Comparison of ENCODE assay signal across 12 cellular contexts in the genomic region with DNA sequence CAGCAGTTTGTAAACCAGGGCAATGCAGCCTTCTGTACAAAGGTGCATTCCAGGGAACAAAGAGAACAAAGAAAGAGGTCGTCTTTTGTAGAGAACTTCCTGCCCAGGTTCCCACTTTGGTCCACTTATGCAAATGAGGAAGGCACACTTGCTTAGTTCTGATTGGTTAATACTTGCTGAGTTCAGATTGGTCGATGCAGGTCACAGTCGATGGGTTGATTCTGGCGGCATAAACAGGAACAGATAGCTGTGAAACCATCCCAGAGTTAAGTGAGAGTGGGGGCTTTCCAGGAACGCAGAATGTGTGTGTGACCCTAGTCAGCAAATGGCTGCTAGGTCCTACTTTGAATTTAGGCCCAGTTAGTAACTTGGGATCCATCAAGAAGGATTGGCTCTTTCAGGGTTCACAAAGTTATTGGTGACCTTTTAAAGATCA. TPM values are rescaled to one million over a fixed set of nuclear protein-coding genes. Genes with fewer than 3 reads are reported as not detected.
DNase-seq lines count a peak whose midpoint lies in the region; ATAC-seq and TF ChIP-seq lines count a peak whose summit lies in the region.
"Had no signal": no experiment of that assay in that cellular context is flagged by ENCODE, and none has a peak within 500 bp of the region (broad histone marks: within the 10 kb centered on the region; RNA-seq: fewer than 3 reads in every experiment).

No MANE protein-coding gene starts in this region.

- TF ChIP-seq CTCF in IMR-90 (conservative IDR thresholded peaks at IDR 0.05; ENCODE audit: low read depth, low read length) = no peak

- peaks cover 12% of the 10 kb centered on the region; the same call in 1 of the 2 replicates for H3K4me1 ChIP-seq in IMR-90 (ENCODE audit: control insufficient read depth, insufficient read depth, low read length)

- no peak overlapping the region for H4K91ac ChIP-seq in IMR-90 (ENCODE audit: insufficient read depth, low read depth, low read length)

- no peak for TF ChIP-seq RAD21 in IMR-90 (IDR thresholded peaks at IDR 0.05; ENCODE audit: low read length)

- no peak overlapping the region for H2BK120ac ChIP-seq in IMR-90 (ENCODE audit: low read depth, low read length)

- CTCF ChIA-PET in IMR-90 (lab: Yijun Ruan, JAX) = interaction anchor here (0.7 kb wide), 1 partner anchor 261 kb away, joined by 4 read pairs; no protein-coding TSS in a partner anchor

- no peak overlapping the region for H2AK9ac ChIP-seq in IMR-90 (replicated peaks; ENCODE audit: low read depth, low read length, poor library complexity)

- intact Hi-C loops in IMR-90 (cut with micrococcal nuclease) = loop anchor here (5.0 kb wide), 1 partner anchor 37 kb away; a partner anchor contains a TSS

- no peaks in the 10 kb centered on the region for H3K36me3 Mint-ChIP-seq in activated naive CD4-positive, alpha-beta T cell treated with anti-CD3 and anti-CD28 coated beads, Interleukin-2, amount 50 U/mL, for 24 hours
- H3K36me3 Mint-ChIP-seq in activated naive CD4-positive, alpha-beta T cell treated with anti-CD3 and anti-CD28 coated beads, Interleukin-2, amount 50 U/mL, for 72 hours = peaks cover 20 to 30% of the 10 kb centered on the region in 2 donors
- peaks cover 17% of the 10 kb centered on the region for H3K36me3 Mint-ChIP-seq in activated naive CD8-positive, alpha-beta T cell treated with anti-CD3 and anti-CD28 coated beads, Interleukin-2, amount 50 U/mL, for 24 hours (ENCODE audit: low read depth)

- dilution Hi-C loops in IMR-90 (cut with HindIII; ENCODE audit: low sequenced_read_pairs, unreplicated experiment) = no loop called here

- H3K9me1 ChIP-seq in IMR-90 (ENCODE audit: insufficient read depth, low read length) = peaks cover 19% of the 10 kb centered on the region

- H3K27me3 ChIP-seq in IMR-90 (ENCODE audit: control insufficient read depth, insufficient read depth, low read length) = no peaks in the 10 kb centered on the region; the same call in 1 of the 2 replicates

- no peak overlapping the region for H4K8ac ChIP-seq in IMR-90 (ENCODE audit: low read depth in 2 of 2, low read length in 2 of 2)

- in situ Hi-C loops in IMR-90 (cut with MboI; ENCODE audit: low sequenced_read_pairs) = no loop called here

- H3K4me3 Mint-ChIP-seq in activated naive CD4-positive, alpha-beta T cell treated with anti-CD3 and anti-CD28 coated beads, Interleukin-2, amount 50 U/mL, for 24 hours = no peak overlapping the region
- H3K4me3 Mint-ChIP-seq in activated naive CD8-positive, alpha-beta T cell treated with anti-CD3 and anti-CD28 coated beads, Interleukin-2, amount 50 U/mL, for 24 hours = peak overlapping the region; percentile 8
- H3K4me3 Mint-ChIP-seq in stimulated activated naive CD8-positive, alpha-beta T cell treated with anti-CD3 and anti-CD28 coated beads, Interleukin-15, amount 100 ng/mL, for 72 hours = peak overlapping the region; percentile 24 to 40

- 77% methylated on average over 5 of the region's 5 CpGs; no CpG with 5 or more reads in 1 of the 2 experiments for WGBS in IMR-90 (ENCODE audit: extremely low coverage in 2 of 2, insufficient read length in 1 of 2), 2 experiments

- ATAC-seq in activated naive CD4-positive, alpha-beta T cell treated with anti-CD3 and anti-CD28 coated beads, Interleukin-2, amount 50 U/mL, for 72 hours = no peak
- ATAC-seq in IMR-90 (ENCODE audit: low read depth) = no peak
- ATAC-seq in activated naive CD8-positive, alpha-beta T cell treated with anti-CD3 and anti-CD28 coated beads, Interleukin-2, amount 50 U/mL, for 24 hours = no peak
- ATAC-seq in stimulated activated naive CD8-positive, alpha-beta T cell treated with anti-CD3 and anti-CD28 coated beads, Interleukin-15, amount 100 ng/mL, for 72 hours = peak; percentile 19
- ATAC-seq in GM21526 (IDR thresholded peaks at IDR 0.05; ENCODE audit: low FRiP score, unreplicated experiment) = no peak

- H2BK15ac ChIP-seq in IMR-90 (ENCODE audit: low read depth, low read length) = no peak overlapping the region

- H3K4me3 ChIP-seq in IMR-90 (ENCODE audit: insufficient read depth, low read depth, low read length) = no peak overlapping the region

- H3K27ac Mint-ChIP-seq in activated naive CD4-positive, alpha-beta T cell treated with anti-CD3 and anti-CD28 coated beads, Interleukin-2, amount 50 U/mL, for 24 hours = peak overlapping the region; percentile 30
- H3K27ac Mint-ChIP-seq in activated naive CD4-positive, alpha-beta T cell treated with anti-CD3 and anti-CD28 coated beads, Interleukin-2, amount 50 U/mL, for 72 hours = no peak overlapping the region
- H3K27ac Mint-ChIP-seq in activated naive CD8-positive, alpha-beta T cell treated with anti-CD3 and anti-CD28 coated beads, Interleukin-2, amount 50 U/mL, for 24 hours = peak overlapping the region; percentile 70
- peak overlapping the region; percentile 64 to 90 for H3K27ac Mint-ChIP-seq in stimulated activated naive CD8-positive, alpha-beta T cell treated with anti-CD3 and anti-CD28 coated beads, Interleukin-15, amount 100 ng/mL, for 72 hours

- H2AK5ac ChIP-seq in IMR-90 (ENCODE audit: low read depth, low read length) = no peak overlapping the region

- peaks cover 12% of the 10 kb centered on the region; the same call in 1 of the 2 replicates for H4K20me1 ChIP-seq in IMR-90 (ENCODE audit: insufficient read depth, low read length)

- H3K27ac ChIP-seq in IMR-90 (ENCODE audit: insufficient read depth, low read length) = no peak overlapping the region
- H3K27ac ChIP-seq: epithelial cell of prostate had no signal

- no TSS peak for BruUV-seq in IMR-90 (replicated peaks; lab: Mats Ljungman, UMichigan)

- no peaks in the 10 kb centered on the region for H3K9me3 ChIP-seq in IMR-90 (ENCODE audit: control insufficient read depth, insufficient read depth, low read length)
- H3K9me3 ChIP-seq: SK-N-SH had no signal

- POLR2A ChIA-PET in IMR-90 (lab: Charles Lee; ENCODE audit: unreplicated experiment) = no interaction called here

- peaks cover 2% of the 10 kb centered on the region; the same call in 1 of the 2 replicates for H3K36me3 ChIP-seq in IMR-90 (ENCODE audit: control insufficient read depth, insufficient read depth, low read length)

- H3K4ac ChIP-seq in IMR-90 (ENCODE audit: low read depth, low read length) = no peak overlapping the region

- no peak overlapping the region for H4K5ac ChIP-seq in IMR-90 (ENCODE audit: low read depth, low read length)

- peaks cover 3% of the 10 kb centered on the region for H3K27me3 Mint-ChIP-seq in activated naive CD4-positive, alpha-beta T cell treated with anti-CD3 and anti-CD28 coated beads, Interleukin-2, amount 50 U/mL, for 24 hours
- no peaks in the 10 kb centered on the region for H3K27me3 Mint-ChIP-seq in activated naive CD8-positive, alpha-beta T cell treated with anti-CD3 and anti-CD28 coated beads, Interleukin-2, amount 50 U/mL, for 24 hours
- peaks cover 16% of the 10 kb centered on the region for H3K27me3 Mint-ChIP-seq in stimulated activated naive CD8-positive, alpha-beta T cell treated with anti-CD3 and anti-CD28 coated beads, Interleukin-15, amount 100 ng/mL, for 72 hours

- no peak overlapping the region for H3K18ac ChIP-seq in IMR-90 (ENCODE audit: low read depth, low read length)

- H2AFZ ChIP-seq in IMR-90 (replicated peaks; ENCODE audit: low read length, poor library complexity) = peak overlapping the region; percentile 41

- H3K4me1 Mint-ChIP-seq in activated naive CD4-positive, alpha-beta T cell treated with anti-CD3 and anti-CD28 coated beads, Interleukin-2, amount 50 U/mL, for 24 hours = peaks cover 39% of the 10 kb centered on the region
- peaks cover 57% of the 10 kb centered on the region for H3K4me1 Mint-ChIP-seq in activated naive CD8-positive, alpha-beta T cell treated with anti-CD3 and anti-CD28 coated beads, Interleukin-2, amount 50 U/mL, for 24 hours
- H3K4me1 Mint-ChIP-seq in stimulated activated naive CD8-positive, alpha-beta T cell treated with anti-CD3 and anti-CD28 coated beads, Interleukin-15, amount 100 ng/mL, for 72 hours = peaks cover 62% of the 10 kb centered on the region

- no peak overlapping the region for H3K23ac ChIP-seq in IMR-90 (ENCODE audit: low read depth, low read length)

- no peak for TF ChIP-seq POLR2A in IMR-90 (IDR thresholded peaks at IDR 0.05; ENCODE audit: low read depth, low read length)

- no peak overlapping the region for H2BK20ac ChIP-seq in IMR-90 (ENCODE audit: low read depth, low read length)

- H3K79me1 ChIP-seq in IMR-90 (ENCODE audit: low read depth in 1 of 2, low read length in 2 of 2) = peaks cover 18 to 19% of the 10 kb centered on the region in 2 experiments

- no peak overlapping the region for H3K9ac ChIP-seq in IMR-90 (ENCODE audit: low read depth, low read length)
- H3K9ac ChIP-seq: SK-N-SH had no signal

- no peak overlapping the region for H3K14ac ChIP-seq in IMR-90 (replicated peaks; ENCODE audit: low read depth, low read length)

- H3K9me3 Mint-ChIP-seq in activated naive CD4-positive, alpha-beta T cell treated with anti-CD3 and anti-CD28 coated beads, Interleukin-2, amount 50 U/mL, for 24 hours = no peaks in the 10 kb centered on the region
- H3K9me3 Mint-ChIP-seq in activated naive CD4-positive, alpha-beta T cell treated with anti-CD3 and anti-CD28 coated beads, Interleukin-2, amount 50 U/mL, for 72 hours = no peaks in the 10 kb centered on the region
- H3K9me3 Mint-ChIP-seq in activated naive CD8-positive, alpha-beta T cell treated with anti-CD3 and anti-CD28 coated beads, Interleukin-2, amount 50 U/mL, for 24 hours = no peaks in the 10 kb centered on the region
- H3K9me3 Mint-ChIP-seq in stimulated activated naive CD8-positive, alpha-beta T cell treated with anti-CD3 and anti-CD28 coated beads, Interleukin-15, amount 100 ng/mL, for 72 hours = no peaks in the 10 kb centered on the region

- no peak for DNase-seq in activated naive CD4-positive, alpha-beta T cell treated with anti-CD3 and anti-CD28 coated beads, Interleukin-2, amount 50 U/mL, for 72 hours (ENCODE audit: low spot score in 2 of 2)
- no peak for DNase-seq in IMR-90
- DNase-seq in activated naive CD8-positive, alpha-beta T cell treated with anti-CD3 and anti-CD28 coated beads, Interleukin-2, amount 50 U/mL, for 24 hours = peak; percentile 33
- DNase-seq in stimulated activated naive CD8-positive, alpha-beta T cell treated with anti-CD3 and anti-CD28 coated beads, Interleukin-15, amount 100 ng/mL, for 72 hours = peak; percentile 27 to 65
- DNase-seq in NCI-H2171 treated with DMSO at 0.1 percent for 48 hours (lab: John Stamatoyannopoulos, UW) = no peak
- no peak for DNase-seq in NK-92 treated with Interleukin-12 subunit alpha and Interleukin-12 subunit beta, amount 100 ng/mL, for 24 hours (lab: John Stamatoyannopoulos, UW)
- DNase-seq: activated CD4-positive, alpha-beta T cell treated with anti-CD3 and anti-CD28 coated beads, Interleukin-2, amount 50 U/mL, for 4 hours; NCI-H446 treated with DMSO at 0.1 percent for 48 hours; SK-N-SH had no signal

- no peak overlapping the region for H3K4me2 ChIP-seq in IMR-90 (ENCODE audit: low read depth, low read length)
- H3K4me2 ChIP-seq: SK-N-SH had no signal

- no peak overlapping the region for H3K56ac ChIP-seq in IMR-90 (ENCODE audit: extremely low read depth, insufficient read depth, low read length)

- no peak overlapping the region for H2BK5ac ChIP-seq in IMR-90 (ENCODE audit: low read depth, low read length, poor library complexity, severe bottlenecking)

RNA-seq across cellular contexts. Expression of a gene that starts 1.8 kb away (rescaled TPM):
- 1 to 10 TPM; 2.6 to 5.4 TPM for total RNA-seq in activated naive CD4-positive, alpha-beta T cell treated with anti-CD3 and anti-CD28 coated beads, Interleukin-2, amount 50 U/mL, for 72 hours
- under 0.01 and 0.18 TPM in 2 replicates for total RNA-seq in IMR-90 (2012; rRNA removed)
- 2.8 and 3.1 TPM in 2 replicates for polyA plus RNA-seq in IMR-90 (2012; rRNA removed)
- polyA plus RNA-seq in IMR-90 (2012; cell fraction: cytosol; rRNA removed) = 0.54 and 3.1 TPM in 2 replicates
- polyA plus RNA-seq in IMR-90 (2012; cell fraction: nucleus; rRNA removed; ENCODE audit: low replicate concordance) = 19.2 and 39.9 TPM in 2 replicates

RNA-seq across cellular contexts. Expression of a gene that starts 2.6 kb away (rescaled TPM):
- total RNA-seq in activated naive CD4-positive, alpha-beta T cell treated with anti-CD3 and anti-CD28 coated beads, Interleukin-2, amount 50 U/mL, for 72 hours = 10 to 100 TPM; 20.6 to 28.3 TPM
- total RNA-seq in IMR-90 (2012; rRNA removed) = 16.1 and 18.3 TPM in 2 replicates
- 21.8 and 23.1 TPM in 2 replicates for polyA plus RNA-seq in IMR-90 (2012; rRNA removed)
- polyA plus RNA-seq in IMR-90 (2012; cell fraction: cytosol; rRNA removed) = 25.2 and 26.4 TPM in 2 replicates
- 13.2 and 18.6 TPM in 2 replicates for polyA plus RNA-seq in IMR-90 (2012; cell fraction: nucleus; rRNA removed; ENCODE audit: low replicate concordance)

RNA-seq across cellular contexts. Expression of a gene that starts 39.4 kb away (rescaled TPM):
- 1 to 10 TPM in 1 of 2 donors, under 1 TPM in 1; 0.37 to 2.3 TPM for total RNA-seq in activated naive CD4-positive, alpha-beta T cell treated with anti-CD3 and anti-CD28 coated beads, Interleukin-2, amount 50 U/mL, for 72 hours
- 1.9 and 2.0 TPM in 2 replicates for total RNA-seq in IMR-90 (2012; rRNA removed)
- polyA plus RNA-seq in IMR-90 (2012; rRNA removed) = 5.9 and 6.6 TPM in 2 replicates
- polyA plus RNA-seq in IMR-90 (2012; cell fraction: cytosol; rRNA removed) = 7.2 and 9.9 TPM in 2 replicates
- 10.0 and 21.9 TPM in 2 replicates for polyA plus RNA-seq in IMR-90 (2012; cell fraction: nucleus; rRNA removed; ENCODE audit: low replicate concordance)

RNA-seq across cellular contexts. Expression of a gene that starts 44.2 kb away (rescaled TPM):
- total RNA-seq in activated naive CD4-positive, alpha-beta T cell treated with anti-CD3 and anti-CD28 coated beads, Interleukin-2, amount 50 U/mL, for 72 hours = 1 to 10 TPM in 1 of 2 donors, not detected in 1; 1.1 TPM
- 0.28 and 0.54 TPM in 2 replicates for total RNA-seq in IMR-90 (2012; rRNA removed)
- polyA plus RNA-seq in IMR-90 (2012; rRNA removed) = 0.65 and 0.69 TPM in 2 replicates
- polyA plus RNA-seq in IMR-90 (2012; cell fraction: cytosol; rRNA removed) = 0.26 and 0.82 TPM in 2 replicates
- 1.1 and 3.1 TPM in 2 replicates for polyA plus RNA-seq in IMR-90 (2012; cell fraction: nucleus; rRNA removed; ENCODE audit: low replicate concordance)

RNA-seq across cellular contexts. Expression of a gene that starts 44.5 kb away (rescaled TPM):
- total RNA-seq in activated naive CD4-positive, alpha-beta T cell treated with anti-CD3 and anti-CD28 coated beads, Interleukin-2, amount 50 U/mL, for 72 hours = 100 to 1,000 TPM; 255 to 272 TPM
- 512 and 532 TPM in 2 replicates for total RNA-seq in IMR-90 (2012; rRNA removed)
- polyA plus RNA-seq in IMR-90 (2012; rRNA removed) = 293 and 307 TPM in 2 replicates
- polyA plus RNA-seq in IMR-90 (2012; cell fraction: cytosol; rRNA removed) = 265 and 338 TPM in 2 replicates
- polyA plus RNA-seq in IMR-90 (2012; cell fraction: nucleus; rRNA removed; ENCODE audit: low replicate concordance) = 202 and 210 TPM in 2 replicates

Comparison
In these comparisons a context has a peak if more than half of its experiments do, and no peak if none do; other contexts are left out.
1. H3K27ac Mint-ChIP-seq: peak in activated naive CD4-positive, alpha-beta T cell treated with anti-CD3 and anti-CD28 coated beads, Interleukin-2, amount 50 U/mL, for 24 hours (single experiment), activated naive CD8-positive, alpha-beta T cell treated with anti-CD3 and anti-CD28 coated beads, Interleukin-2, amount 50 U/mL, for 24 hours (single experiment) and stimulated activated naive CD8-positive, alpha-beta T cell treated with anti-CD3 and anti-CD28 coated beads, Interleukin-15, amount 100 ng/mL, for 72 hours (2 of 2); none in activated naive CD4-positive, alpha-beta T cell treated with anti-CD3 and anti-CD28 coated beads, Interleukin-2, amount 50 U/mL, for 72 hours (0 of 2).
2. DNase-seq: peak in activated naive CD8-positive, alpha-beta T cell treated with anti-CD3 and anti-CD28 coated beads, Interleukin-2, amount 50 U/mL, for 24 hours (single experiment) and stimulated activated naive CD8-positive, alpha-beta T cell treated with anti-CD3 and anti-CD28 coated beads, Interleukin-15, amount 100 ng/mL, for 72 hours (2 of 2); none in activated naive CD4-positive, alpha-beta T cell treated with anti-CD3 and anti-CD28 coated beads, Interleukin-2, amount 50 U/mL, for 72 hours (0 of 2), IMR-90 (single experiment), NCI-H2171 treated with DMSO at 0.1 percent for 48 hours (single experiment) and NK-92 treated with Interleukin-12 subunit alpha and Interleukin-12 subunit beta, amount 100 ng/mL, for 24 hours (single experiment).